In the genomic region with DNA sequence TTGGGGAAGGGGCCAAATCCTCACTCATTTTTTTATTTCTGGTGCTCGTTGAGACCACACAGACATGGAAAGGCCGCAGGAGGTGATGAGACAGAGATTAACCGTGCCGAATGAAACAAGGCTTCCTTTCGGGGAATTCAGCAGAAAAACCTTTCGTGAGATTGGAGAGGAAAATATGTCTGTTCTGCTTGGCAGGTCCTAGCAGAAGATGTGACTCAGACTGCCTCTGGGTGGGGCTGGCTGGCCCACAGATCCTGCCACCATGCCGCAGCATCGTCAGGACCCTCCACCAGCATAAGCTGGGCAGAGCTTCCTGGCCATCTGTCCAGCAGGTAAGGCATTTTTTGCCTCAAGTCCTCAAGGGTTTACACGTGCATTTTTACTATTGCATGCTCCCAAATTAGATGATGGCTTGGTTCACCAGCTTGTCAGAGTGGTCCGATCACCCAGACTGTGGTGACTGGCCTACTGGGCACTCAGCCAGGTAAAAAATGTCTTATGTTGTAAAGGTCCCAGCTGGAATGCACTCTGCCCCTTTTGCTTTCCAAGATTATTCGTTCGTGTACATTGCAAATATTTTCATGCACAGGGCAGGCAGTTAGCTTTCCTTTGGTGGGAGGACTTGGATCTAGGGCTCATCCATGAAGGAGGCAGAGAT, we compare ENCODE assay signal across 8 cellular contexts. TPM values are rescaled to one million over a fixed set of nuclear protein-coding genes. Genes with fewer than 3 reads are reported as not detected.
DNase-seq lines count a peak whose midpoint lies in the region; ATAC-seq and TF ChIP-seq lines count a peak whose summit lies in the region.

No MANE protein-coding gene starts in this region.

- no peak for TF ChIP-seq CTCF in fibroblast of pulmonary artery (IDR thresholded peaks at IDR 0.05; ENCODE audit: low read length, missing control alignments)
- no peak for TF ChIP-seq CTCF in ovary (IDR thresholded peaks at IDR 0.05)
- TF ChIP-seq CTCF in tibial artery (IDR thresholded peaks at IDR 0.05), result no peak

- TF ChIP-seq EP300 in ovary (IDR thresholded peaks at IDR 0.05), result no peak

- DNase-seq in COR-L47 (lab: John Stamatoyannopoulos, UW) (peak; percentile 41), NCI-H446 treated with DMSO at 0.1 percent for 48 hours (lab: John Stamatoyannopoulos, UW) (peak; percentile 61), activated T-cell treated with anti-CD3 and anti-CD28 coated beads for 4 hours (peak; percentile 53), fibroblast of pulmonary artery (ENCODE audit: low read depth) (peak; percentile 87), ovary (peak; percentile 36 to 47 (median 45)), tibial artery (peak; percentile 45 to 78)

- H3K36me3 ChIP-seq in ovary, result no peaks in the 10 kb centered on the region
- H3K36me3 ChIP-seq in tibial artery, result peaks cover 0 to 30% (median 19%) of the 10 kb centered on the region in 3 donors

- 2% methylated on average over 12 of the region's 12 CpGs for WGBS in ovary, 3 donors

- no peak for TF ChIP-seq POLR2A in ovary (IDR thresholded peaks at IDR 0.05)

- H3K27ac ChIP-seq in ovary (peak overlapping the region in 1 of 2 donors; percentile 93), tibial artery (peak overlapping the region; percentile 93 to 94)

- H3K27me3 ChIP-seq in ovary, result no peaks in the 10 kb centered on the region
- H3K27me3 ChIP-seq in tibial artery, result no peaks in the 10 kb centered on the region

- H3K4me3 ChIP-seq in fibroblast of pulmonary artery (replicated peaks; ENCODE audit: low read depth, low read length) (peak overlapping the region; percentile 73), ovary (peak overlapping the region; percentile 72), tibial artery (peak overlapping the region; percentile 65 to 66)

- intact Hi-C loops in ovary (cut with DNase I), result loop anchor here in 1 of 4 donors (5.0 kb wide), 1 partner anchor 46 kb away; no protein-coding TSS in a partner anchor
- intact Hi-C loops in tibial artery (cut with DNase I; ENCODE audit: low total_unique reads), result no loop called here

- H3K4me1 ChIP-seq in ovary (ENCODE audit: insufficient read depth) (peaks cover 10% of the 10 kb centered on the region), tibial artery (peaks cover 0 to 52% (median 33%) of the 10 kb centered on the region in 4 donors)

- H3K9me3 ChIP-seq in ovary (no peaks in the 10 kb centered on the region), tibial artery (no peaks in the 10 kb centered on the region)

- peak; percentile 26 for ATAC-seq in GM21529 (IDR thresholded peaks at IDR 0.05; ENCODE audit: unreplicated experiment)
- no peak for ATAC-seq in GM18873 (IDR thresholded peaks at IDR 0.05; ENCODE audit: low FRiP score, unreplicated experiment)

RNA-seq across cellular contexts. Expression of a gene that starts 1.5 kb away (rescaled TPM):
- 10 to 100 TPM; 20.0 to 34.7 (median 25.8) TPM for total RNA-seq in ovary
- 10 to 100 TPM; 21.1 to 40.6 TPM for polyA plus RNA-seq in ovary

RNA-seq across cellular contexts. Expression of a gene that starts 30.0 kb away (rescaled TPM):
- total RNA-seq in ovary, result 10 to 100 TPM; 26.1 to 69.8 (median 40.8) TPM
- 10 to 100 TPM in 1 of 2 donors, 1 to 10 TPM in 1; 2.9 to 25.7 TPM for polyA plus RNA-seq in ovary

RNA-seq across cellular contexts. Expression of a gene that starts 32.3 kb away (rescaled TPM):
- 10 to 100 TPM; 15.1 to 25.5 (median 18.7) TPM for total RNA-seq in ovary
- 10 to 100 TPM; 14.7 to 20.1 TPM for polyA plus RNA-seq in ovary

RNA-seq across cellular contexts. Expression of a gene that starts 39.6 kb away (rescaled TPM):
- 10 to 100 TPM; 66.0 to 94.9 (median 75.2) TPM for total RNA-seq in ovary
- polyA plus RNA-seq in ovary, result 10 to 100 TPM; 41.5 to 65.2 TPM

RNA-seq across cellular contexts. Expression of a gene that starts 41.5 kb away (rescaled TPM):
- 10 to 100 TPM; 19.4 to 39.7 (median 29.0) TPM for total RNA-seq in ovary
- polyA plus RNA-seq in ovary, result 10 to 100 TPM; 18.0 to 27.0 TPM
